ENCODE assay signal across 1 cellular context in the genomic region with DNA sequence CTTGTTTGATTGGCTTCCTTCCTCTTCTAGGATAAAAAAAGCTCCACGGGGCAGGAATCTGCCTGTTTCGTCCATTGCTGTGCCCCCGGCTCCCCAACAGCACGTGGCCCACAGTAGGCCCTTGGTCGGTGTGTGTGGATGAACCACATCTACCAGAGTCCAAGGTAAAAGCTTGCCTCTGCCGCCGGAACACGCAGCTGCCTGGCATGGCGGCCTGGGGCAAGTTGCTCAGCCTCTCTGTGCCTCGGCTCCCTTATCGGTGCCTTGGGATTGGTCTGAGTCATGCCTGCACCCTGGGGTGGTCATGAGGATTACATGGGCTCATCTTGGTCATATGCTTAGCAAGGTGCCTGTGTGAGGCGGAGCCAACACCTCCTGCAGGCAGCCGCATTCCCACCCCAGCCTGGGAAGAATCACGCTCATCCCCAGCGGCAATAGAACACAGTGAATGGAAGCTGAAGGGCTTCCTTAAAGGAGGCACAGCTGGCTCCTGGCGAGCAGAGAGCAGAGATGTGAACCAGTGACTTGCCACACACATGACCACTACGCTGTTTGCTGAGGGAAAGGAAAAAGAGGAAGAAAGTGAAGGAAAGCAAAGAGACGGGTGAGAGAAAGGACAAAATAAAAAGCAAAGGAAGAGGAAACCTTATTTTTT.
TF ChIP-seq lines count a peak whose summit lies in the region.

No MANE protein-coding gene starts in this region.

TF ChIP-seq in K562, 482 proteins besides CTCF, POLR2A, EP300 and RAD21 (continued from another document and continues in another):
- peak; percentile 85 for TF ChIP-seq ATF3 (IDR thresholded peaks at IDR 0.05)
- no peak for TF ChIP-seq ATF3 (CRISPR knock-in tag; conservative IDR thresholded peaks at IDR 0.05)
- TF ChIP-seq NCOA6 (IDR thresholded peaks at IDR 0.05): no peak
- no peak for TF ChIP-seq FOXA1 (IDR thresholded peaks at IDR 0.05; ENCODE audit: borderline replicate concordance)
- no peak for TF ChIP-seq PRDM10 (IDR thresholded peaks at IDR 0.05; ENCODE audit: partially characterized antibody)
- peak; percentile 34 for TF ChIP-seq MAFK (IDR thresholded peaks at IDR 0.05; ENCODE audit: low read length)
- no peak; the same call in 1 of the 2 replicates for TF ChIP-seq ZNF239 (CRISPR knock-in tag; IDR thresholded peaks at IDR 0.05)
- no peak for TF ChIP-seq RBM25 (IDR thresholded peaks at IDR 0.05; ENCODE audit: low read depth, low read length, severe bottlenecking)
- TF ChIP-seq, protein P1, sequence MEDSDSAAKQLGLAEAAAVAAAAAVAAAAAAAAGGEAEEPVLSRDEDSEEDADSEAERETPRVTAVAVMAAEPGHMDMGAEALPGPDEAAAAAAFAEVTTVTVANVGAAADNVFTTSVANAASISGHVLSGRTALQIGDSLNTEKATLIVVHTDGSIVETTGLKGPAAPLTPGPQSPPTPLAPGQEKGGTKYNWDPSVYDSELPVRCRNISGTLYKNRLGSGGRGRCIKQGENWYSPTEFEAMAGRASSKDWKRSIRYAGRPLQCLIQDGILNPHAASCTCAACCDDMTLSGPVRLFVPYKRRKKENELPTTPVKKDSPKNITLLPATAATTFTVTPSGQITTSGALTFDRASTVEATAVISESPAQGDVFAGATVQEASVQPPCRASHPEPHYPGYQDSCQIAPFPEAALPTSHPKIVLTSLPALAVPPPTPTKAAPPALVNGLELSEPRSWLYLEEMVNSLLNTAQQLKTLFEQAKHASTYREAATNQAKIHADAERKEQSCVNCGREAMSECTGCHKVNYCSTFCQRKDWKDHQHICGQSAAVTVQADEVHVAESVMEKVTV (CRISPR knock-in tag; IDR thresholded peaks at IDR 0.05): no peak
- 0 out of 4 replicates have a peak, but pooled peaks of 1 of the 2 experiments have one; percentile 5 for TF ChIP-seq ETV6 (IDR thresholded peaks at IDR 0.05; ENCODE audit: borderline replicate concordance in 1 of 2, low read depth in 2 of 2, low read length in 1 of 2)
- TF ChIP-seq ETV6 (CRISPR knock-in tag; IDR thresholded peaks at IDR 0.05; ENCODE audit: borderline replicate concordance): no peak
- TF ChIP-seq, protein P2, sequence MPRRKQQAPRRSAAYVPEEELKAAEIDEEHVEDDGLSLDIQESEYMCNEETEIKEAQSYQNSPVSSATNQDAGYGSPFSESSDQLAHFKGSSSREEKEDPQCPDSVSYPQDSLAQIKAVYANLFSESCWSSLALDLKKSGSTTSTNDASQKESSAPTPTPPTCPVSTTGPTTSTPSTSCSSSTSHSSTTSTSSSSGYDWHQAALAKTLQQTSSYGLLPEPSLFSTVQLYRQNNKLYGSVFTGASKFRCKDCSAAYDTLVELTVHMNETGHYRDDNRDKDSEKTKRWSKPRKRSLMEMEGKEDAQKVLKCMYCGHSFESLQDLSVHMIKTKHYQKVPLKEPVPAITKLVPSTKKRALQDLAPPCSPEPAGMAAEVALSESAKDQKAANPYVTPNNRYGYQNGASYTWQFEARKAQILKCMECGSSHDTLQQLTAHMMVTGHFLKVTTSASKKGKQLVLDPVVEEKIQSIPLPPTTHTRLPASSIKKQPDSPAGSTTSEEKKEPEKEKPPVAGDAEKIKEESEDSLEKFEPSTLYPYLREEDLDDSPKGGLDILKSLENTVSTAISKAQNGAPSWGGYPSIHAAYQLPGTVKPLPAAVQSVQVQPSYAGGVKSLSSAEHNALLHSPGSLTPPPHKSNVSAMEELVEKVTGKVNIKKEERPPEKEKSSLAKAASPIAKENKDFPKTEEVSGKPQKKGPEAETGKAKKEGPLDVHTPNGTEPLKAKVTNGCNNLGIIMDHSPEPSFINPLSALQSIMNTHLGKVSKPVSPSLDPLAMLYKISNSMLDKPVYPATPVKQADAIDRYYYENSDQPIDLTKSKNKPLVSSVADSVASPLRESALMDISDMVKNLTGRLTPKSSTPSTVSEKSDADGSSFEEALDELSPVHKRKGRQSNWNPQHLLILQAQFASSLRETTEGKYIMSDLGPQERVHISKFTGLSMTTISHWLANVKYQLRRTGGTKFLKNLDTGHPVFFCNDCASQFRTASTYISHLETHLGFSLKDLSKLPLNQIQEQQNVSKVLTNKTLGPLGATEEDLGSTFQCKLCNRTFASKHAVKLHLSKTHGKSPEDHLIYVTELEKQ (CRISPR knock-in tag; IDR thresholded peaks at IDR 0.05): no peak
- TF ChIP-seq ZNF318 (IDR thresholded peaks at IDR 0.05; ENCODE audit: borderline replicate concordance in 1 of 2, low read depth in 1 of 2): no peak
- peak; percentile 53; the same call in 1 of the 2 replicates for TF ChIP-seq MAFG (tag; conservative IDR thresholded peaks at IDR 0.05)
- peak; percentile 87 for TF ChIP-seq JUN (IDR thresholded peaks at IDR 0.05; ENCODE audit: borderline replicate concordance, low read depth, low read length)
- TF ChIP-seq JUN (CRISPR knock-in tag; IDR thresholded peaks at IDR 0.05; ENCODE audit: borderline replicate concordance): no peak
- peak; percentile 63 for TF ChIP-seq GABPB1 (CRISPR knock-in tag; IDR thresholded peaks at IDR 0.05)
- TF ChIP-seq HMGXB4 (CRISPR knock-in tag; IDR thresholded peaks at IDR 0.05): no peak
- TF ChIP-seq YY1 (IDR thresholded peaks at IDR 0.05; ENCODE audit: borderline replicate concordance in 1 of 3, control insufficient read depth in 1 of 3, extremely low read depth in 1 of 3, insufficient read depth in 3 of 3, insufficient read length in 1 of 3, insufficient replicate concordance in 2 of 3, low read depth in 1 of 3, low read length in 2 of 3): peak in 1 of 3 experiments; percentile 69
- TF ChIP-seq ILK (tag; IDR thresholded peaks at IDR 0.05; ENCODE audit: borderline replicate concordance, low read depth): no peak
- no peak for TF ChIP-seq HDAC3 (IDR thresholded peaks at IDR 0.05; ENCODE audit: borderline replicate concordance, partially characterized antibody)
- no peak for TF ChIP-seq ZSCAN29 (IDR thresholded peaks at IDR 0.05)
- no peak for TF ChIP-seq SAFB (IDR thresholded peaks at IDR 0.05; ENCODE audit: borderline replicate concordance, low read depth, low read length)
- no peak for TF ChIP-seq ZNF140 (CRISPR knock-in tag; IDR thresholded peaks at IDR 0.05)
- no peak for TF ChIP-seq XRCC3 (IDR thresholded peaks at IDR 0.05)
- TF ChIP-seq ZNF586 (CRISPR knock-in tag; conservative IDR thresholded peaks at IDR 0.05): no peak
- TF ChIP-seq ETV5 (CRISPR knock-in tag; IDR thresholded peaks at IDR 0.05; ENCODE audit: low read depth): 0 out of 2 replicates have a peak, but pooled peaks have one; percentile 27
- TF ChIP-seq CBX1 (IDR thresholded peaks at IDR 0.05; ENCODE audit: low read depth): peak; percentile 61; the same call in 1 of the 2 replicates
- no peak for TF ChIP-seq KLF13 (tag; IDR thresholded peaks at IDR 0.05; ENCODE audit: borderline replicate concordance, low read depth)
- no peak for TF ChIP-seq ZBTB43 (CRISPR knock-in tag; IDR thresholded peaks at IDR 0.05)
- no peak for TF ChIP-seq POLR2AphosphoS2 (IDR thresholded peaks at IDR 0.05; ENCODE audit: low read length)
- TF ChIP-seq EP400 (IDR thresholded peaks at IDR 0.05): peak; percentile 59
